26 cellular contexts compared by ENCODE assay signal in the genomic region with DNA sequence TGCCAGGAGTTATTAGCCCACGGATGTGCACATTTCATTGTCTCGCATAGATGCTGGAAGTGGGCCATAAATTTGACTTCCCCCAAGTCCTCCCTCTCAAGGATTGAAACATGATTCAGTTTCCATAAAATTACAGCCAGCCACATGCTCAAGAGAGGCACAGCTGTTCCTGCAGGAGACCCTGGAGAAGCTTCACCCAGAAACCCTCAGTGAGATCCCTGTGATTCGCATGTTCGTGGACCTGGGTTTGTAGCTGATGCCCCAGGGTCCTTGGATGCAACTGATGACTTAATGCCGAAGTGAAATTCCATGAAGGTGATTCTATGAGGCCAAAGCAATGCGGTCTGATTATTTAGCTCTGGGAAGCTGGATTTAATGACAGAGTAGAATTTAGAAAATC. TPM values are rescaled to one million over a fixed set of nuclear protein-coding genes. Genes with fewer than 3 reads are reported as not detected.
DNase-seq lines count a peak whose midpoint lies in the region; ATAC-seq and TF ChIP-seq lines count a peak whose summit lies in the region.
"Had no signal": no experiment of that assay in that cellular context is flagged by ENCODE, and none has a peak within 500 bp of the region (broad histone marks: within the 10 kb centered on the region; RNA-seq: fewer than 3 reads in every experiment).

No MANE protein-coding gene starts in this region.

- intact Hi-C loops in dorsolateral prefrontal cortex (cut with DNase I) = no loop called here

- CTCF ChIA-PET in AG04449 (lab: Yijun Ruan, JAX) = no interaction called here

- ATAC-seq in HG03432 (IDR thresholded peaks at IDR 0.05; ENCODE audit: unreplicated experiment) (no peak), HG02981 (IDR thresholded peaks at IDR 0.05; ENCODE audit: unreplicated experiment) (no peak)
- ATAC-seq: activated CD4-positive, CD25-positive, alpha-beta regulatory T cell treated with anti-CD3 and anti-CD28 coated beads, Interleukin-2, amount 50 U/mL, for 24 hours; activated CD8-positive, alpha-beta T cell treated with anti-CD3 and anti-CD28 coated beads, Interleukin-2, amount 10 ng/mL, durations not matched to agents 7 days and 5 days; activated T-cell treated with anti-CD3 and anti-CD28 coated beads, Interleukin-2, amount 50 U/mL, for 72 hours had no signal

- DNase-seq in AG04449 (ENCODE audit: low read depth, low spot score) (peak; percentile 10), G401 (ENCODE audit: low spot score) (peak; percentile 22), NCI-H226 (peak; percentile 26), fibroblast of villous mesenchyme (ENCODE audit: low read depth) (peak; percentile 59), dorsolateral prefrontal cortex (no peak), NCI-H2227 treated with DMSO at 0.1 percent for 48 hours (lab: John Stamatoyannopoulos, UW) (no peak)
- DNase-seq: ACHN; activated CD8-positive, alpha-beta T cell treated with anti-CD3 and anti-CD28 coated beads, Interleukin-2, amount 10 ng/mL, durations not matched to agents 7 days and 5 days; activated T-cell treated with anti-CD3 and anti-CD28 coated beads, Interleukin-2, amount 50 U/mL, for 72 hours; CD8-positive, alpha-beta memory T cell; DND-41; foreskin melanocyte; hypothalamus; kidney; mesenchymal stem cell; MM.1S; NCI-H1694; NCI-H446 treated with DMSO at 0.1 percent for 48 hours; small intestine; stimulated activated CD4-positive, alpha-beta T cell treated with anti-CD3 and anti-CD28 coated beads, Interleukin-2, amount 100 ng/mL, for 48 hours had no signal

- POLR2A ChIA-PET in AG04449 (lab: Yijun Ruan, JAX) = no interaction called here

- H3K27ac ChIP-seq in dorsolateral prefrontal cortex = no peak overlapping the region
- H3K27ac ChIP-seq: RWPE1 had no signal

- H3K4me3 ChIP-seq in AG04449 (ENCODE audit: low read depth, low read length) (no peak overlapping the region), fibroblast of villous mesenchyme (ENCODE audit: low read depth, low read length) (no peak overlapping the region), dorsolateral prefrontal cortex (no peak overlapping the region)

- no peaks in the 10 kb centered on the region for H3K27me3 ChIP-seq in dorsolateral prefrontal cortex

- TF ChIP-seq CTCF in AG04449 (IDR thresholded peaks at IDR 0.05; ENCODE audit: insufficient read depth, low read length, missing control alignments) = no peak
- no peak for TF ChIP-seq CTCF in fibroblast of villous mesenchyme (IDR thresholded peaks at IDR 0.05; ENCODE audit: insufficient read depth, low read depth, low read length)
- TF ChIP-seq CTCF in dorsolateral prefrontal cortex (IDR thresholded peaks at IDR 0.05 in 54 of 56, conservative IDR thresholded peaks at IDR 0.05 in 2 of 56; ENCODE audit: low read depth in 1 of 56, partially characterized antibody in 56 of 56) = no peak

- in situ Hi-C loops in G401 (cut with HindIII; ENCODE audit: low sequenced_read_pairs) = no loop called here

RNA-seq across cellular contexts. Expression of a gene that starts 24.7 kb away (rescaled TPM):
- total RNA-seq in G401 (2014; rRNA removed; shearing (Covaris generic)) = 9.9 and 13.6 TPM in 2 replicates
- not detected in 2 replicates for total RNA-seq in fibroblast of villous mesenchyme
- total RNA-seq in dorsolateral prefrontal cortex = 1 to 10 TPM in 15 of 120 experiments, under 1 TPM in 67, not detected in 38; 0.28 to 1.9 (median 0.61) TPM
- total RNA-seq: H1, kidney, progenitor cell of endocrine pancreas had no signal

Comparison
In these comparisons a context has a peak if more than half of its experiments do, and no peak if none do; other contexts are left out.
1. DNase-seq: peak in AG04449 (single experiment), G401 (single experiment), NCI-H226 (single experiment) and fibroblast of villous mesenchyme (single experiment); none in dorsolateral prefrontal cortex (0 of 10) and NCI-H2227 treated with DMSO at 0.1 percent for 48 hours (single experiment).